22 cellular contexts compared by ENCODE assay signal in the genomic region with DNA sequence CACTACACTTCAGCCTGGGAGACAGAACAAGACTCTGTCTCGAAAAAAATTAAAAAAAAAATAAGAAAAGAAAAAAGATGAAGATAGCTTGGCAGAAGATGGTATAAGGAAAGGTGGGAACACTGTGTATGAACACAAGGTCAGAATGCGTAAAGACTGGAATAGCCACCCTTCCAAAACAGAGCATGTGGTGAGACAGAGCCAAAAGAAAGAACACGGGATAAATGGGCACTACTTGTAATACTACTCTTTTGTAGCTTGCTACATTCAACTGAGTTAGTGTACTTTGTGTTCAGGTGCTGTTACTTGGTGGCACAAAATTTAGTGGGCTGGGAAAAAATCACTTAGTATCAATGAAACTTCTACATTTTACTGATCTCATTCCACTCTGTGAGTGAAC.
"Had no signal": no experiment of that assay in that cellular context is flagged by ENCODE, and none has a peak within 500 bp of the region (broad histone marks: within the 10 kb centered on the region; RNA-seq: fewer than 3 reads in every experiment).

No MANE protein-coding gene starts in this region.

- H3K36me3 ChIP-seq: colonic mucosa, esophagus muscularis mucosa, esophagus squamous epithelium, gastroesophageal sphincter, heart left ventricle, heart right ventricle had no signal

- H3K4me1 ChIP-seq: colonic mucosa, esophagus squamous epithelium, foreskin keratinocyte, gastroesophageal sphincter, heart left ventricle, heart right ventricle had no signal

- H3K9me3 ChIP-seq: colonic mucosa, esophagus muscularis mucosa, esophagus squamous epithelium, gastroesophageal sphincter, heart left ventricle, heart right ventricle had no signal

- H3K27me3 ChIP-seq: colonic mucosa, esophagus muscularis mucosa, esophagus squamous epithelium, foreskin keratinocyte had no signal

- H3K4me3 Mint-ChIP-seq: dendritic cell treated with granulocyte-macrophage colony-stimulating factor and Interleukin-4, amounts not matched to agents 40 ng/mL and 50 ng/mL, for 4 days; effector memory CD8-positive, alpha-beta T cell; endodermal cell had no signal

- ATAC-seq: effector memory CD8-positive, alpha-beta T cell; esophagus mucosa; foreskin keratinocyte; gastroesophageal sphincter; heart left ventricle; heart right ventricle had no signal

- DNase-seq: colonic mucosa; cortex of kidney; dorsolateral prefrontal cortex; effector CD4-positive, alpha-beta T cell; effector CD8-positive, alpha-beta T cell; effector memory CD4-positive, alpha-beta T cell; effector memory CD8-positive, alpha-beta T cell; endodermal cell; erythroblast; esophagus squamous epithelium; foreskin fibroblast; foreskin keratinocyte; foreskin melanocyte; glutamatergic neuron; heart left ventricle; heart right ventricle had no signal

- H3K27ac Mint-ChIP-seq: dendritic cell treated with granulocyte-macrophage colony-stimulating factor and Interleukin-4, amounts not matched to agents 40 ng/mL and 50 ng/mL, for 4 days; effector memory CD8-positive, alpha-beta T cell; endodermal cell had no signal

- H3K4me3 ChIP-seq: colonic mucosa, coronary artery, dorsolateral prefrontal cortex, esophagus muscularis mucosa, esophagus squamous epithelium, gastroesophageal sphincter, heart left ventricle, heart right ventricle had no signal

- H3K27ac ChIP-seq: colonic mucosa, coronary artery, epithelial cell of prostate, esophagus muscularis mucosa, esophagus squamous epithelium, foreskin keratinocyte, gastroesophageal sphincter, heart left ventricle, heart right ventricle had no signal

- H3K9me3 Mint-ChIP-seq: dendritic cell treated with granulocyte-macrophage colony-stimulating factor and Interleukin-4, amounts not matched to agents 40 ng/mL and 50 ng/mL, for 4 days; endodermal cell had no signal

- H3K27me3 Mint-ChIP-seq: dendritic cell treated with granulocyte-macrophage colony-stimulating factor and Interleukin-4, amounts not matched to agents 40 ng/mL and 50 ng/mL, for 4 days; effector memory CD8-positive, alpha-beta T cell had no signal
